ENCODE assay signal across 21 cellular contexts in the genomic region with DNA sequence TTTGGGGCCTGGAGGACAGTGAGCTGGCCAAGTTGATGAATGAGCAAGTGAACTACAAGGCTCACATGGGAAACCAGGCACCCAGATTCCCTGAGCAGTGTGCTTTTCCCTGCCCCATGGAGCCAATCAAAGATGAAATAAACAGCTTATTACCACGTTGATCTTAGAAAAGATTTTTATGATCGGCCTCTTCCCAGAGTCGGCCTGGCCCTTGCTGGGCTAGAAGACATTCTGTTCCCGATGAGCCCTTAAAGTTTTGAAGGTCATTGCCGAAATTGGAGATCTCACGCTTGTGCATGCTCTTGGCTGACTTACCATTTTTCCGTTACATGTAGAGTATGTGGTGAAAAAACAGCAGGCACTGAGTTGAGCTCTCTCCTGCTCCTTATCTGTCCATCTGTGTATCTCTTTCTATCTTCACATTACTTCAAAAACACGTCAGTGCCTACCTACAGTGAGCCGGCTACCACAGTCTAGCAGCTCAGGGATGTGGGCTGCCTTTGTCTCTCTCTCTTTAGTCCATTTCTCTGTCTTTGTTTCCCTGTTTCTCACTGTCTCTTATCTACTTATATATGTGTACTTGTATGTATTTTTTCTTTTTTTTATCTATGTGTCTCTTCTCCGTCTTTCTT.
DNase-seq lines count a peak whose midpoint lies in the region; ATAC-seq and TF ChIP-seq lines count a peak whose summit lies in the region.
"Had no signal": no experiment of that assay in that cellular context is flagged by ENCODE, and none has a peak within 500 bp of the region (broad histone marks: within the 10 kb centered on the region; RNA-seq: fewer than 3 reads in every experiment).

No MANE protein-coding gene starts in this region.

- DNase-seq in activated T-helper 2 cell treated with anti-CD3 and anti-CD28 coated beads, Interferon-gamma antibody, Interleukin-2, Interleukin-4, amounts not matched to agents 10 μg/mL and 5 μg/mL and 100 μg/mL, durations not matched to agents 14 hours and 24 hours and 36 hours (ENCODE audit: low spot score) = peak; percentile 13
- DNase-seq in fibroblast of peridontal ligament (ENCODE audit: extremely low read depth) (peak; percentile 59), tibial nerve (ENCODE audit: low spot score in 2 of 2) (peak in 1 of 2 donors; percentile 44), MG63 (no peak), left ventricle myocardium inferior (no peak), DMS79 treated with DMSO at 0.1 percent for 48 hours (lab: John Stamatoyannopoulos, UW) (no peak)
- DNase-seq: activated CD4-positive, alpha-beta T cell treated with anti-CD3 and anti-CD28 coated beads, Interleukin-2, amount 50 U/mL, for 1 hour; brain microvascular endothelial cell; kidney; NCI-H1105; NCI-H1930; NCI-H345; NCI-H748 treated with DMSO at 0.1 percent for 48 hours; stimulated activated CD4-positive, alpha-beta T cell treated with anti-CD3 and anti-CD28 coated beads, Interleukin-2, amount 100 ng/mL, for 48 hours had no signal

- H3K27ac ChIP-seq in rectal smooth muscle tissue (ENCODE audit: low read depth, low read length) (peak overlapping the region; percentile 88), tibial nerve (peak overlapping the region; percentile 64 to 90 (median 84)), left ventricle myocardium inferior (replicated peaks) (no peak overlapping the region)
- H3K27ac ChIP-seq: brain microvascular endothelial cell, RWPE1, SK-N-MC had no signal

- 62 to 72% methylated on average over 10 of the region's 10 CpGs for WGBS in tibial nerve, 2 donors

- H3K27me3 Mint-ChIP-seq in activated T-helper 2 cell treated with anti-CD3 and anti-CD28 coated beads, Interferon-gamma antibody, Interleukin-2, Interleukin-4, amounts not matched to agents 10 μg/mL and 5 μg/mL and 100 μg/mL, durations not matched to agents 14 hours and 24 hours and 36 hours (ENCODE audit: low read depth) = peaks cover 3% of the 10 kb centered on the region
- H3K27me3 Mint-ChIP-seq: stimulated activated memory B cell treated with anti-CD40 and anti-IgM and Interleukin-4, amounts not matched to agents 10 μg/mL and 1 μg/mL and 100 μg/mL, for 72 hours had no signal

- intact Hi-C loops in activated T-helper 2 cell treated with anti-CD3 and anti-CD28 coated beads, Interferon-gamma antibody, Interleukin-2, Interleukin-4, amounts not matched to agents 10 μg/mL and 5 μg/mL and 100 μg/mL, durations not matched to agents 14 hours and 24 hours and 36 hours (cut with micrococcal nuclease) = no loop called here
- intact Hi-C loops in left ventricle myocardium inferior (cut with micrococcal nuclease) = no loop called here

- TF ChIP-seq POLR2A in tibial nerve (IDR thresholded peaks at IDR 0.05) = no peak

- H3K4me3 ChIP-seq in rectal smooth muscle tissue (ENCODE audit: low read length) (no peak overlapping the region), tibial nerve (no peak overlapping the region), MG63 (no peak overlapping the region), left ventricle myocardium inferior (no peak overlapping the region)
- H3K4me3 ChIP-seq: lung, SK-N-MC had no signal

- H3K9me3 Mint-ChIP-seq in activated T-helper 2 cell treated with anti-CD3 and anti-CD28 coated beads, Interferon-gamma antibody, Interleukin-2, Interleukin-4, amounts not matched to agents 10 μg/mL and 5 μg/mL and 100 μg/mL, durations not matched to agents 14 hours and 24 hours and 36 hours = no peaks in the 10 kb centered on the region
- H3K9me3 Mint-ChIP-seq: stimulated activated memory B cell treated with anti-CD40 and anti-IgM and Interleukin-4, amounts not matched to agents 10 μg/mL and 1 μg/mL and 100 μg/mL, for 72 hours had no signal

- TF ChIP-seq CTCF in tibial nerve (IDR thresholded peaks at IDR 0.05) (no peak), left ventricle myocardium inferior (IDR thresholded peaks at IDR 0.05; ENCODE audit: borderline replicate concordance) (no peak)

- H3K9me3 ChIP-seq in tibial nerve (no peaks in the 10 kb centered on the region), MG63 (no peaks in the 10 kb centered on the region), left ventricle myocardium inferior (replicated peaks) (no peaks in the 10 kb centered on the region)

- no peaks in the 10 kb centered on the region for H3K36me3 ChIP-seq in rectal smooth muscle tissue (ENCODE audit: control insufficient read depth, insufficient read depth, low read length)
- H3K36me3 ChIP-seq in tibial nerve = no peaks in the 10 kb centered on the region
- H3K36me3 ChIP-seq in MG63 = no peaks in the 10 kb centered on the region
- no peaks in the 10 kb centered on the region for H3K36me3 ChIP-seq in left ventricle myocardium inferior
- H3K36me3 ChIP-seq: brain microvascular endothelial cell had no signal

- H3K4me1 ChIP-seq in rectal smooth muscle tissue (ENCODE audit: control insufficient read depth, insufficient read depth, low read length) = no peaks in the 10 kb centered on the region
- H3K4me1 ChIP-seq in tibial nerve = peaks cover 0 to 19% (median 3%) of the 10 kb centered on the region in 4 donors
- H3K4me1 ChIP-seq in left ventricle myocardium inferior = no peaks in the 10 kb centered on the region

- H3K4me1 Mint-ChIP-seq in activated T-helper 2 cell treated with anti-CD3 and anti-CD28 coated beads, Interferon-gamma antibody, Interleukin-2, Interleukin-4, amounts not matched to agents 10 μg/mL and 5 μg/mL and 100 μg/mL, durations not matched to agents 14 hours and 24 hours and 36 hours (ENCODE audit: low read depth) = no peaks in the 10 kb centered on the region
- H3K4me1 Mint-ChIP-seq: stimulated activated memory B cell treated with anti-CD40 and anti-IgM and Interleukin-4, amounts not matched to agents 10 μg/mL and 1 μg/mL and 100 μg/mL, for 72 hours had no signal

- no peak for ATAC-seq in HG02884 (IDR thresholded peaks at IDR 0.05; ENCODE audit: unreplicated experiment)
- ATAC-seq: esophagus mucosa; stimulated activated memory B cell treated with anti-CD40 and anti-IgM and Interleukin-4, amounts not matched to agents 10 μg/mL and 1 μg/mL and 100 μg/mL, for 72 hours had no signal

- H3K36me3 Mint-ChIP-seq in activated T-helper 2 cell treated with anti-CD3 and anti-CD28 coated beads, Interferon-gamma antibody, Interleukin-2, Interleukin-4, amounts not matched to agents 10 μg/mL and 5 μg/mL and 100 μg/mL, durations not matched to agents 14 hours and 24 hours and 36 hours (ENCODE audit: low read depth) = no peaks in the 10 kb centered on the region
- H3K36me3 Mint-ChIP-seq: stimulated activated memory B cell treated with anti-CD40 and anti-IgM and Interleukin-4, amounts not matched to agents 10 μg/mL and 1 μg/mL and 100 μg/mL, for 72 hours had no signal

- H3K27me3 ChIP-seq in rectal smooth muscle tissue (ENCODE audit: control insufficient read depth, insufficient read depth, low read length) = no peaks in the 10 kb centered on the region
- H3K27me3 ChIP-seq in tibial nerve = no peaks in the 10 kb centered on the region
- no peaks in the 10 kb centered on the region for H3K27me3 ChIP-seq in MG63
- H3K27me3 ChIP-seq in left ventricle myocardium inferior (ENCODE audit: low read depth) = no peaks in the 10 kb centered on the region
- H3K27me3 ChIP-seq: brain microvascular endothelial cell had no signal

- H3K4me3 Mint-ChIP-seq in activated T-helper 2 cell treated with anti-CD3 and anti-CD28 coated beads, Interferon-gamma antibody, Interleukin-2, Interleukin-4, amounts not matched to agents 10 μg/mL and 5 μg/mL and 100 μg/mL, durations not matched to agents 14 hours and 24 hours and 36 hours (ENCODE audit: low read depth) = no peak overlapping the region
- H3K4me3 Mint-ChIP-seq: stimulated activated memory B cell treated with anti-CD40 and anti-IgM and Interleukin-4, amounts not matched to agents 10 μg/mL and 1 μg/mL and 100 μg/mL, for 72 hours had no signal

- H3K9ac ChIP-seq in rectal smooth muscle tissue (ENCODE audit: low read length) = no peak overlapping the region

- H3K27ac Mint-ChIP-seq in activated T-helper 2 cell treated with anti-CD3 and anti-CD28 coated beads, Interferon-gamma antibody, Interleukin-2, Interleukin-4, amounts not matched to agents 10 μg/mL and 5 μg/mL and 100 μg/mL, durations not matched to agents 14 hours and 24 hours and 36 hours = no peak overlapping the region
- H3K27ac Mint-ChIP-seq: stimulated activated memory B cell treated with anti-CD40 and anti-IgM and Interleukin-4, amounts not matched to agents 10 μg/mL and 1 μg/mL and 100 μg/mL, for 72 hours had no signal

- peak; percentile 79 to 93 for TF ChIP-seq EP300 in tibial nerve (IDR thresholded peaks at IDR 0.05)

Comparison
In these comparisons a context has a peak if more than half of its experiments do, and no peak if none do; other contexts are left out.
1. DNase-seq: peak in activated T-helper 2 cell treated with anti-CD3 and anti-CD28 coated beads, Interferon-gamma antibody, Interleukin-2, Interleukin-4, amounts not matched to agents 10 μg/mL and 5 μg/mL and 100 μg/mL, durations not matched to agents 14 hours and 24 hours and 36 hours (single experiment) and fibroblast of peridontal ligament (single experiment); none in MG63 (single experiment), left ventricle myocardium inferior (single experiment) and DMS79 treated with DMSO at 0.1 percent for 48 hours (single experiment).